Comparison of ENCODE assay signal across 8 cellular contexts in genomic region chr19:41541990-41542584, GRCh38. TPM values are rescaled to one million over a fixed set of nuclear protein-coding genes. Genes with fewer than 3 reads are reported as not detected.
DNase-seq lines count a peak whose midpoint lies in the region; ATAC-seq and TF ChIP-seq lines count a peak whose summit lies in the region.

No MANE protein-coding gene starts in this region.

- H3K9me3 ChIP-seq in colonic mucosa = no peaks in the 10 kb centered on the region
- H3K9me3 ChIP-seq in testis = no peaks in the 10 kb centered on the region

- H3K27me3 ChIP-seq in colonic mucosa = no peaks in the 10 kb centered on the region
- no peaks in the 10 kb centered on the region for H3K27me3 ChIP-seq in testis

- H3K36me3 ChIP-seq in colonic mucosa = no peaks in the 10 kb centered on the region
- H3K36me3 ChIP-seq in testis (ENCODE audit: low read depth, missing control alignments) = no peaks in the 10 kb centered on the region

- H3K27ac ChIP-seq in colonic mucosa (no peak overlapping the region), testis (no peak overlapping the region)

- no peaks in the 10 kb centered on the region for H3K4me1 ChIP-seq in colonic mucosa
- H3K4me1 ChIP-seq in testis = no peaks in the 10 kb centered on the region

- DNase-seq in DMS53 treated with DMSO at 0.1 percent for 48 hours (lab: John Stamatoyannopoulos, UW; ENCODE audit: unreplicated experiment) (peak; percentile 16), LNCaP clone FGC (ENCODE audit: low read depth) (no peak), colonic mucosa (peak; percentile 76), mucosa of gallbladder (ENCODE audit: low spot score) (peak; percentile 67), testis (peak; percentile 71), cerebellum (ENCODE audit: low spot score) (no peak)
- DNase-seq in activated CD4-positive, alpha-beta T cell treated with anti-CD3 and anti-CD28 coated beads for 1 hour = peak; percentile 63

- intact Hi-C loops in colonic mucosa (cut with DNase I) = no loop called here
- intact Hi-C loops in testis (cut with DNase I; ENCODE audit: low total_unique reads) = no loop called here

- 34 to 38% methylated on average over 13 of the region's 13 CpGs for WGBS in testis, 2 donors

- no peak for TF ChIP-seq POLR2A in testis (IDR thresholded peaks at IDR 0.05)

- no peak overlapping the region for H3K4me3 ChIP-seq in LNCaP clone FGC (ENCODE audit: low read depth, low read length)
- H3K4me3 ChIP-seq in colonic mucosa = no peak overlapping the region
- peak overlapping the region in 1 of 2 donors; percentile 15 for H3K4me3 ChIP-seq in testis

- peak; percentile 46 for TF ChIP-seq CTCF in LNCaP clone FGC (IDR thresholded peaks at IDR 0.05; ENCODE audit: control insufficient read depth, extremely low read depth, insufficient read depth)
- peak; percentile 52 for TF ChIP-seq CTCF in colonic mucosa (IDR thresholded peaks at IDR 0.05)
- TF ChIP-seq CTCF in testis (IDR thresholded peaks at IDR 0.05) = peak in 2 of 3 experiments; percentile 40 to 47

- ATAC-seq in GM21360 (IDR thresholded peaks at IDR 0.05; ENCODE audit: unreplicated experiment) = no peak

- no peak overlapping the region for H3K9ac ChIP-seq in colonic mucosa (ENCODE audit: low read depth in 2 of 2, low read length in 2 of 2)

RNA-seq across cellular contexts. Expression of gene CEACAM21, which starts 33.9 kb away (rescaled TPM):
- under 1 TPM; 0.25 to 0.45 TPM for total RNA-seq in colonic mucosa
- 2.4 TPM for total RNA-seq in mucosa of gallbladder
- 1 to 10 TPM in 1 of 2 donors, under 1 TPM in 1; 0.71 to 1.3 TPM for total RNA-seq in testis
- 3.6 TPM for polyA plus RNA-seq in testis (ENCODE audit: insufficient read depth, low read depth, low replicate concordance)
- 2.4 TPM for total RNA-seq in cerebellum

Comparison
In these comparisons a context has a peak if more than half of its experiments do, and no peak if none do; other contexts are left out.
1. DNase-seq: peak in DMS53 treated with DMSO at 0.1 percent for 48 hours (single experiment), activated CD4-positive, alpha-beta T cell treated with anti-CD3 and anti-CD28 coated beads for 1 hour (single experiment), colonic mucosa (single experiment), mucosa of gallbladder (single experiment) and testis (single experiment); none in LNCaP clone FGC (single experiment) and cerebellum (single experiment).
2. Peak in every context shown above with its lines, with median percentiles within 50 percentile points of each other: CTCF ChIP-seq.